14 cellular contexts compared by ENCODE assay signal in the genomic region with DNA sequence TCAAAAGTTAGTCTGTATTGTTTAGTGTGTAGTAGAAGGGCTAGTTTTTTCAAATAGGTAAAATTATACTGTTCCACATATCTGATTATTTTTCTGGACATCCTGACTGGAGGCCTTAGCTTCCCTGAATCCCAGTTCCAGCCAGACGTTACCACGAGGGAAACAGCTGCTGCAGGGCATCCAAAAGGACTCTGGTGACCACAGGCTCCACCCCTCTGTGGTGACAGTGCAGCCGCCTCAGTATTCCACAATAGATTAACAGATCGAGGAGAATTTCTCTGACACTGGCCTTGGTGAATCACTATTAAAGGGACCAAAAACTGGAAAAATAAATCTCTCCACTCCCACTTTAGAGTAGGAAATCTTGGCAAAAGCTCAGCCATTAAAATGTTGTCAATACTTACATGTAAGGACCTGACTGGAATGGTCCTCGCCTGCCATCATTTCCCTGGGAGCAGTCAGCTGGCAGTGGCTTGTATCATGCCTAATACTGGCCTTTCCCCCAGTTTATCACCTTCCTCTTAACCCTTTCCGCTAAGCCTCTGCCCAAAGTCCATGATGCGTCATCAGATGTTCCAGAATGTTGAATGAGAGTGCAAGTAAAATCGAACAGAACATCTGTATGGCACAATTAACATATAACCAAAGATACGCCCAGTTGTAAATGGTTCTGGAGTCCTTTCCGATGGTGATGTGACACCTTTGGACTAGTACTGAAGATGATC. TPM values are rescaled to one million over a fixed set of nuclear protein-coding genes. Genes with fewer than 3 reads are reported as not detected.
A peak's percentile ranks its signal among the peaks of the same experiment; 100 is the strongest.
DNase-seq lines count a peak whose midpoint lies in the region; ATAC-seq and TF ChIP-seq lines count a peak whose summit lies in the region.
"Had no signal": no experiment of that assay in that cellular context is flagged by ENCODE, and none has a peak within 500 bp of the region (broad histone marks: within the 10 kb centered on the region; RNA-seq: fewer than 3 reads in every experiment).

No MANE protein-coding gene starts in this region.

- H3K27ac ChIP-seq in GM23248 (no peak overlapping the region), uterus (no peak overlapping the region)
- H3K27ac ChIP-seq: body of pancreas had no signal

- H3K4me2 ChIP-seq in GM23248 (ENCODE audit: unreplicated experiment): no peak overlapping the region

- H3K4me1 Mint-ChIP-seq in WTC11: peaks cover 19% of the 10 kb centered on the region
- H3K4me1 Mint-ChIP-seq: activated naive CD4-positive, alpha-beta T cell treated with anti-CD3 and anti-CD28 coated beads, Interleukin-2, amount 10 ng/mL, durations not matched to agents 7 days and 5 days had no signal

- POLR2A ChIA-PET in WTC11 (lab: Charles Lee): no interaction called here

- H3K79me2 ChIP-seq in GM23248 (ENCODE audit: insufficient read depth): no peaks in the 10 kb centered on the region

- CTCF ChIA-PET in WTC11 (lab: Charles Lee): interaction anchor here (1.3 kb wide), 1 partner anchor 72 kb away, joined by 3 read pairs; no protein-coding TSS in a partner anchor

- H2AFZ ChIP-seq in GM23248: no peak overlapping the region

- intact Hi-C loops in left colon (cut with DNase I, micrococcal nuclease) (no loop called here), uterus (cut with DNase I; ENCODE audit: low total_unique reads) (no loop called here)

- H3K36me3 Mint-ChIP-seq in WTC11: no peaks in the 10 kb centered on the region
- H3K36me3 Mint-ChIP-seq: activated naive CD4-positive, alpha-beta T cell treated with anti-CD3 and anti-CD28 coated beads, Interleukin-2, amount 10 ng/mL, durations not matched to agents 7 days and 5 days had no signal

- TF ChIP-seq POLR2A in uterus (IDR thresholded peaks at IDR 0.05): no peak

- in situ Hi-C loops in ACHN (cut with HindIII; ENCODE audit: low pct_ligation_motif_present, low pct_unique_long_range_greater_than_20kb, low sequenced_read_pairs) (no loop called here), GM23248 (cut with MboI) (no loop called here)

- WGBS in GM23248 (ENCODE audit: low coverage in 1 of 2, low lambda C conversion rate in 2 of 2, missing lambda C conversion rate in 2 of 2), 2 experiments: 54 to 59% methylated on average over 10 of the region's 10 CpGs

- H3K9me2 ChIP-seq in GM23248 (ENCODE audit: insufficient read depth): no peaks in the 10 kb centered on the region

- H3K9me3 ChIP-seq in GM23248 (ENCODE audit: low read depth) (no peaks in the 10 kb centered on the region), uterus (no peaks in the 10 kb centered on the region)
- H3K9me3 ChIP-seq: body of pancreas had no signal

- H3K4me1 ChIP-seq in GM23248 (ENCODE audit: insufficient read depth): no peaks in the 10 kb centered on the region
- no peaks in the 10 kb centered on the region for H3K4me1 ChIP-seq in uterus
- H3K4me1 ChIP-seq: body of pancreas had no signal

- TF ChIP-seq CTCF in WTC11 (IDR thresholded peaks at IDR 0.05): no peak
- no peak for TF ChIP-seq CTCF in uterus (IDR thresholded peaks at IDR 0.05)

- no peaks in the 10 kb centered on the region for H3K9me3 Mint-ChIP-seq in WTC11
- H3K9me3 Mint-ChIP-seq: activated naive CD4-positive, alpha-beta T cell treated with anti-CD3 and anti-CD28 coated beads, Interleukin-2, amount 10 ng/mL, durations not matched to agents 7 days and 5 days had no signal

- no peak overlapping the region for H3K9ac ChIP-seq in GM23248

- peak; percentile 19 for DNase-seq in ACHN
- peak; percentile 34 for DNase-seq in GM23248
- no peak for DNase-seq in WTC11 (ENCODE audit: low spot score)
- DNase-seq in left colon: no peak
- no peak for DNase-seq in NCI-H187 (lab: John Stamatoyannopoulos, UW)
- no peak for DNase-seq in DMS53 treated with DMSO at 0.1 percent for 48 hours (lab: John Stamatoyannopoulos, UW; ENCODE audit: unreplicated experiment)
- no peak for DNase-seq in uterus
- no peak for DNase-seq in activated CD4-positive, alpha-beta T cell treated with anti-CD3 and anti-CD28 coated beads for 4 hours
- DNase-seq: activated CD4-positive, alpha-beta T cell treated with anti-CD3 and anti-CD28 coated beads for 48 hours; activated naive CD4-positive, alpha-beta T cell treated with anti-CD3 and anti-CD28 coated beads, Interleukin-2, amount 10 ng/mL, durations not matched to agents 7 days and 5 days; body of pancreas; erythroblast; retina; stimulated activated CD4-positive, alpha-beta T cell treated with anti-CD3 and anti-CD28 coated beads, Interleukin-1b, Interleukin-23, amount 100 ng/mL, for 48 hours had no signal

- H4K20me1 ChIP-seq in GM23248 (ENCODE audit: insufficient read depth): no peaks in the 10 kb centered on the region

- H3K27me3 ChIP-seq in GM23248 (replicated peaks; ENCODE audit: insufficient read depth): no peaks in the 10 kb centered on the region
- no peaks in the 10 kb centered on the region for H3K27me3 ChIP-seq in uterus
- H3K27me3 ChIP-seq: body of pancreas had no signal

- H3K36me3 ChIP-seq in GM23248 (ENCODE audit: low read depth) (no peaks in the 10 kb centered on the region), uterus (no peaks in the 10 kb centered on the region)

- no peak overlapping the region for H3K4me3 Mint-ChIP-seq in WTC11
- H3K4me3 Mint-ChIP-seq: activated naive CD4-positive, alpha-beta T cell treated with anti-CD3 and anti-CD28 coated beads, Interleukin-2, amount 10 ng/mL, durations not matched to agents 7 days and 5 days had no signal

- no peaks in the 10 kb centered on the region for H3F3A ChIP-seq in GM23248 (ENCODE audit: insufficient read depth)

- no peak overlapping the region for H3K27ac Mint-ChIP-seq in WTC11
- H3K27ac Mint-ChIP-seq: activated naive CD4-positive, alpha-beta T cell treated with anti-CD3 and anti-CD28 coated beads, Interleukin-2, amount 10 ng/mL, durations not matched to agents 7 days and 5 days had no signal

- no peaks in the 10 kb centered on the region for H3K27me3 Mint-ChIP-seq in WTC11 (ENCODE audit: low read depth)
- H3K27me3 Mint-ChIP-seq: activated naive CD4-positive, alpha-beta T cell treated with anti-CD3 and anti-CD28 coated beads, Interleukin-2, amount 10 ng/mL, durations not matched to agents 7 days and 5 days had no signal

- H3K4me3 ChIP-seq in GM23248 (no peak overlapping the region), uterus (no peak overlapping the region)
- H3K4me3 ChIP-seq: body of pancreas had no signal

- ATAC-seq in WTC11 (peak; percentile 49), left colon (peak; percentile 86)
- ATAC-seq: body of pancreas had no signal

TF ChIP-seq in WTC11, 78 proteins besides CTCF, POLR2A, EP300 and RAD21 (continues in another document):
- TF ChIP-seq, protein P1, sequence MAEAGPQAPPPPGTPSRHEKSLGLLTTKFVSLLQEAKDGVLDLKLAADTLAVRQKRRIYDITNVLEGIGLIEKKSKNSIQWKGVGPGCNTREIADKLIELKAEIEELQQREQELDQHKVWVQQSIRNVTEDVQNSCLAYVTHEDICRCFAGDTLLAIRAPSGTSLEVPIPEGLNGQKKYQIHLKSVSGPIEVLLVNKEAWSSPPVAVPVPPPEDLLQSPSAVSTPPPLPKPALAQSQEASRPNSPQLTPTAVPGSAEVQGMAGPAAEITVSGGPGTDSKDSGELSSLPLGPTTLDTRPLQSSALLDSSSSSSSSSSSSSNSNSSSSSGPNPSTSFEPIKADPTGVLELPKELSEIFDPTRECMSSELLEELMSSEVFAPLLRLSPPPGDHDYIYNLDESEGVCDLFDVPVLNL (CRISPR knock-in tag; IDR thresholded peaks at IDR 0.05; ENCODE audit: borderline replicate concordance, low read depth): no peak
- TF ChIP-seq SMAD3 (CRISPR knock-in tag; IDR thresholded peaks at IDR 0.05; ENCODE audit: borderline replicate concordance) (no peak), PRRX2 (CRISPR knock-in tag; IDR thresholded peaks at IDR 0.05) (no peak), NFATC4 (CRISPR knock-in tag; IDR thresholded peaks at IDR 0.05) (no peak), TP53 (CRISPR knock-in tag; IDR thresholded peaks at IDR 0.05) (no peak), ZNF416 (CRISPR knock-in tag; IDR thresholded peaks at IDR 0.05) (no peak)
- TF ChIP-seq, protein P2, sequence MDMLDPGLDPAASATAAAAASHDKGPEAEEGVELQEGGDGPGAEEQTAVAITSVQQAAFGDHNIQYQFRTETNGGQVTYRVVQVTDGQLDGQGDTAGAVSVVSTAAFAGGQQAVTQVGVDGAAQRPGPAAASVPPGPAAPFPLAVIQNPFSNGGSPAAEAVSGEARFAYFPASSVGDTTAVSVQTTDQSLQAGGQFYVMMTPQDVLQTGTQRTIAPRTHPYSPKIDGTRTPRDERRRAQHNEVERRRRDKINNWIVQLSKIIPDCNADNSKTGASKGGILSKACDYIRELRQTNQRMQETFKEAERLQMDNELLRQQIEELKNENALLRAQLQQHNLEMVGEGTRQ (CRISPR knock-in tag; IDR thresholded peaks at IDR 0.05): no peak
- TF ChIP-seq, protein P3, sequence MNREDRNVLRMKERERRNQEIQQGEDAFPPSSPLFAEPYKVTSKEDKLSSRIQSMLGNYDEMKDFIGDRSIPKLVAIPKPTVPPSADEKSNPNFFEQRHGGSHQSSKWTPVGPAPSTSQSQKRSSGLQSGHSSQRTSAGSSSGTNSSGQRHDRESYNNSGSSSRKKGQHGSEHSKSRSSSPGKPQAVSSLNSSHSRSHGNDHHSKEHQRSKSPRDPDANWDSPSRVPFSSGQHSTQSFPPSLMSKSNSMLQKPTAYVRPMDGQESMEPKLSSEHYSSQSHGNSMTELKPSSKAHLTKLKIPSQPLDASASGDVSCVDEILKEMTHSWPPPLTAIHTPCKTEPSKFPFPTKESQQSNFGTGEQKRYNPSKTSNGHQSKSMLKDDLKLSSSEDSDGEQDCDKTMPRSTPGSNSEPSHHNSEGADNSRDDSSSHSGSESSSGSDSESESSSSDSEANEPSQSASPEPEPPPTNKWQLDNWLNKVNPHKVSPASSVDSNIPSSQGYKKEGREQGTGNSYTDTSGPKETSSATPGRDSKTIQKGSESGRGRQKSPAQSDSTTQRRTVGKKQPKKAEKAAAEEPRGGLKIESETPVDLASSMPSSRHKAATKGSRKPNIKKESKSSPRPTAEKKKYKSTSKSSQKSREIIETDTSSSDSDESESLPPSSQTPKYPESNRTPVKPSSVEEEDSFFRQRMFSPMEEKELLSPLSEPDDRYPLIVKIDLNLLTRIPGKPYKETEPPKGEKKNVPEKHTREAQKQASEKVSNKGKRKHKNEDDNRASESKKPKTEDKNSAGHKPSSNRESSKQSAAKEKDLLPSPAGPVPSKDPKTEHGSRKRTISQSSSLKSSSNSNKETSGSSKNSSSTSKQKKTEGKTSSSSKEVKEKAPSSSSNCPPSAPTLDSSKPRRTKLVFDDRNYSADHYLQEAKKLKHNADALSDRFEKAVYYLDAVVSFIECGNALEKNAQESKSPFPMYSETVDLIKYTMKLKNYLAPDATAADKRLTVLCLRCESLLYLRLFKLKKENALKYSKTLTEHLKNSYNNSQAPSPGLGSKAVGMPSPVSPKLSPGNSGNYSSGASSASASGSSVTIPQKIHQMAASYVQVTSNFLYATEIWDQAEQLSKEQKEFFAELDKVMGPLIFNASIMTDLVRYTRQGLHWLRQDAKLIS (CRISPR knock-in tag; IDR thresholded peaks at IDR 0.05; ENCODE audit: borderline replicate concordance): no peak

RNA-seq across cellular contexts. Expression of a gene that starts 31.6 kb away (rescaled TPM):
- total RNA-seq in GM23248 (2014; rRNA removed; shearing (Covaris generic)): 0.11 and 0.51 TPM in 2 replicates
- polyA plus RNA-seq in GM23248 (2016; fragmentation: Nextera tagmentation; extraction: Ambion mirVana): 0.35 and 0.89 TPM in 2 replicates
- total RNA-seq in WTC11 (2021): 0.27 to 1.1 TPM (median 0.42 TPM) in 3 replicates
- total RNA-seq in left colon: under 1 TPM in 1 of 2 donors, not detected in 1; 0.37 TPM
- 1 to 10 TPM in 2 of 4 donors, under 1 TPM in 1, not detected in 1; 0.67 to 2.6 (median 2.2) TPM for total RNA-seq in uterus

Comparison
In these comparisons a context has a peak if more than half of its experiments do, and no peak if none do; other contexts are left out.
1. DNase-seq: peak in ACHN (single experiment) and GM23248 (single experiment); none in WTC11 (single experiment), left colon (0 of 2), NCI-H187 (0 of 2), DMS53 treated with DMSO at 0.1 percent for 48 hours (single experiment), uterus (0 of 2) and activated CD4-positive, alpha-beta T cell treated with anti-CD3 and anti-CD28 coated beads for 4 hours (0 of 2).